8 cellular contexts compared by ENCODE assay signal in genomic region chr10:3126741-3127342, GRCh38. TPM values are rescaled to one million over a fixed set of nuclear protein-coding genes. Genes with fewer than 3 reads are reported as not detected.
DNase-seq lines count a peak whose midpoint lies in the region; FAIRE-seq and TF ChIP-seq lines count a peak whose summit lies in the region.
"Had no signal": no experiment of that assay in that cellular context is flagged by ENCODE, and none has a peak within 500 bp of the region (broad histone marks: within the 10 kb centered on the region; RNA-seq: fewer than 3 reads in every experiment).

No MANE protein-coding gene starts in this region.

- no peaks in the 10 kb centered on the region for H3K9me3 ChIP-seq in WERI-Rb-1 (ENCODE audit: severe bottlenecking)
- no peaks in the 10 kb centered on the region for H3K9me3 ChIP-seq in keratinocyte (ENCODE audit: control insufficient read depth, low read depth, low read length)

- no peak overlapping the region for H2AFZ ChIP-seq in keratinocyte (ENCODE audit: control insufficient read depth, low read length)

- peaks cover 3% of the 10 kb centered on the region for H3K9me1 ChIP-seq in keratinocyte (ENCODE audit: control insufficient read depth, extremely low read depth, insufficient read depth, low read length)

- dilution Hi-C loops in keratinocyte (cut with MboI; ENCODE audit: extremely low pct_ligation_motif_present, low sequenced_read_pairs) = no loop called here

- H3K36me3 ChIP-seq in WERI-Rb-1 = no peaks in the 10 kb centered on the region; the same call in 1 of the 2 replicates
- H3K36me3 ChIP-seq in keratinocyte (ENCODE audit: control insufficient read depth in 2 of 2, extremely low read depth in 1 of 2, insufficient read depth in 2 of 2, low read length in 2 of 2) = peaks cover 30 to 60% of the 10 kb centered on the region in 2 experiments

- peak; percentile 39 for FAIRE-seq in keratinocyte (lab: Jason Lieb, UNC)

- H3K27me3 ChIP-seq in WERI-Rb-1 (ENCODE audit: insufficient read depth, low read depth, severe bottlenecking) = no peaks in the 10 kb centered on the region
- H3K27me3 ChIP-seq in keratinocyte (ENCODE audit: control insufficient read depth, extremely low read depth, insufficient read depth, low read length) = no peaks in the 10 kb centered on the region

- DNase-seq in NCI-H187 (lab: John Stamatoyannopoulos, UW) (peak; percentile 67 to 87), WERI-Rb-1 (peak; percentile 88), keratinocyte (ENCODE audit: low read depth, low spot score) (peak; percentile 23), ureter (ENCODE audit: low spot score) (peak; percentile 67), GM19238 (ENCODE audit: insufficient read length, low spot score) (no peak), epidermal melanocyte (ENCODE audit: insufficient read length, low spot score) (no peak)
- DNase-seq in activated effector memory CD4-positive, alpha-beta T cell treated with Interleukin-2 at 50 U/mL for 16 hours = no peak
- DNase-seq: stimulated activated naive CD8-positive, alpha-beta T cell treated with anti-CD3 and anti-CD28 coated beads, Interleukin-15, amount 100 ng/mL, for 72 hours had no signal

- H3K4me2 ChIP-seq in keratinocyte (ENCODE audit: control insufficient read depth, extremely low read depth, insufficient read depth, low read depth, low read length) = peak overlapping the region; percentile 6

- H4K20me1 ChIP-seq in keratinocyte (ENCODE audit: control insufficient read depth, extremely low read depth, insufficient read depth, low read length) = no peaks in the 10 kb centered on the region

- H3K4me3 ChIP-seq in WERI-Rb-1 (ENCODE audit: low read depth, low read length) (peak overlapping the region; percentile 12; the same call in 1 of the 2 replicates), keratinocyte (ENCODE audit: control insufficient read depth in 2 of 3, extremely low read depth in 1 of 3, insufficient read depth in 2 of 3, low read depth in 1 of 3, low read length in 3 of 3) (no peak overlapping the region)

- H3K4me1 ChIP-seq in keratinocyte (ENCODE audit: control insufficient read depth, extremely low read depth, insufficient read depth, low read length) = peaks cover 15% of the 10 kb centered on the region

- peak overlapping the region; percentile 31 for H3K9ac ChIP-seq in keratinocyte (ENCODE audit: control insufficient read depth, extremely low read depth, insufficient read depth, low read length)

- TF ChIP-seq CTCF in WERI-Rb-1 (IDR thresholded peaks at IDR 0.05; ENCODE audit: low read depth, low read length) (no peak), keratinocyte (optimal IDR thresholded peaks at IDR 0.05 in 1 of 3, IDR thresholded peaks at IDR 0.05 in 1 of 3, conservative IDR thresholded peaks at IDR 0.05 in 1 of 3; ENCODE audit: extremely low read depth in 1 of 3, insufficient read depth in 2 of 3, low read length in 3 of 3) (no peak)

- peaks cover 5% of the 10 kb centered on the region for H3K79me2 ChIP-seq in keratinocyte (ENCODE audit: control insufficient read depth, insufficient read depth, low read length)

- peak overlapping the region; percentile 92 for H3K27ac ChIP-seq in WERI-Rb-1
- H3K27ac ChIP-seq in keratinocyte (ENCODE audit: control insufficient read depth, insufficient read depth, low read length) = peak overlapping the region; percentile 47

RNA-seq across cellular contexts. Expression of gene PITRM1, which starts 45.7 kb away (rescaled TPM):
- 29.5 to 86.5 TPM (median 47.2 TPM) in 3 replicates for polyA plus RNA-seq in keratinocyte
- 20.2 TPM for polyA plus RNA-seq in keratinocyte (2011; ENCODE audit: low read depth)
- 47.3 and 47.7 TPM in 2 replicates for polyA plus RNA-seq in keratinocyte (2011; cell fraction: cytosol; rRNA removed)
- 120 and 126 TPM in 2 replicates for polyA plus RNA-seq in keratinocyte (2011; cell fraction: nucleus; rRNA removed)
- 46.9 and 75.3 TPM in 2 replicates for polyA plus RNA-seq in keratinocyte (2012; ENCODE audit: low replicate concordance)
- 32.0 to 86.5 TPM (median 65.6 TPM) in 3 replicates for polyA minus RNA-seq in keratinocyte
- polyA minus RNA-seq in keratinocyte (2011; cell fraction: cytosol; rRNA and poly(A)+ RNA removed) = 43.9 TPM
- 53.9 and 82.5 TPM in 2 replicates for polyA minus RNA-seq in keratinocyte (2011; cell fraction: nucleus; rRNA and poly(A)+ RNA removed)
- total RNA-seq in ureter = 88.2 TPM

RNA-seq across cellular contexts. Expression of gene PFKP, which starts 59.5 kb away (rescaled TPM):
- polyA plus RNA-seq in keratinocyte = 104 to 134 TPM (median 117 TPM) in 3 replicates
- 117 TPM for polyA plus RNA-seq in keratinocyte (2011; ENCODE audit: low read depth)
- 79.3 and 111 TPM in 2 replicates for polyA plus RNA-seq in keratinocyte (2011; cell fraction: cytosol; rRNA removed)
- 162 and 174 TPM in 2 replicates for polyA plus RNA-seq in keratinocyte (2011; cell fraction: nucleus; rRNA removed)
- 134 and 205 TPM in 2 replicates for polyA plus RNA-seq in keratinocyte (2012; ENCODE audit: low replicate concordance)
- polyA minus RNA-seq in keratinocyte = 91.1 to 184 TPM (median 107 TPM) in 3 replicates
- 150 TPM for polyA minus RNA-seq in keratinocyte (2011; cell fraction: cytosol; rRNA and poly(A)+ RNA removed)
- polyA minus RNA-seq in keratinocyte (2011; cell fraction: nucleus; rRNA and poly(A)+ RNA removed) = 95.1 and 112 TPM in 2 replicates
- total RNA-seq in ureter = 67.8 TPM

Comparison
In these comparisons a context has a peak if more than half of its experiments do, and no peak if none do; other contexts are left out.
1. DNase-seq: peak in NCI-H187 (2 of 2), WERI-Rb-1 (single experiment), keratinocyte (single experiment) and ureter (single experiment); none in GM19238 (single experiment), epidermal melanocyte (single experiment) and activated effector memory CD4-positive, alpha-beta T cell treated with Interleukin-2 at 50 U/mL for 16 hours (single experiment).